In the genomic region with DNA sequence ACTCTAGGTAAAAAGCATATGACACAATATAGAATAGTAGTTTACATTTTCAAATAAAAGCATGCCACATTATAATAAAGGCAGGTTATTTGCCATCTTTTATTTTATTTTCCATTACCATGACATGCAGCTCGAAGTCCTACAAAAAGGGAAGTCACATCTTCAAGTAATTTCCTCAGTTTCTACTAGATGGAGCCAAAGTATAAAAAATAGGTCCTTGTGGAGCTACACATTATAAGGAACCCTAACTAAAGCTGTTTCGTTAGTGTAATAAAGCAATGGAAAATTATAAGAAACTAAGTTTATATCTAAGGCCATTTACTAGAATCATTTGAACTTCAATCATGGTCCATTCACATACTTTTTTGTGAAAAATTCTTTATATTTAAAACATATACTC, we compare ENCODE assay signal across 8 cellular contexts.
DNase-seq lines count a peak whose midpoint lies in the region; ATAC-seq and TF ChIP-seq lines count a peak whose summit lies in the region.

No MANE protein-coding gene starts in this region.

- H3K9me3 ChIP-seq in BE2C (no peaks in the 10 kb centered on the region), gastroesophageal sphincter (no peaks in the 10 kb centered on the region), prostate gland (no peaks in the 10 kb centered on the region)

- H3K36me3 Mint-ChIP-seq in activated naive CD8-positive, alpha-beta T cell treated with anti-CD3 and anti-CD28 coated beads for 36 hours, result no peaks in the 10 kb centered on the region

- WGBS in gastroesophageal sphincter (ENCODE audit: low coverage in 1 of 2), 2 donors, result 4 to 17% methylated on average over 2 of the region's 2 CpGs
- WGBS in prostate gland, result 28% methylated on average over 2 of the region's 2 CpGs

- peak; percentile 27; the same call in 1 of the 2 replicates for TF ChIP-seq CTCF in BE2C (IDR thresholded peaks at IDR 0.05; ENCODE audit: low read depth, low read length)
- TF ChIP-seq CTCF in LNCAP (IDR thresholded peaks at IDR 0.05), result peak; percentile 33; the same call in 1 of the 2 replicates
- TF ChIP-seq CTCF in foreskin keratinocyte (conservative IDR thresholded peaks at IDR 0.05), result peak; percentile 60
- no peak for TF ChIP-seq CTCF in gastroesophageal sphincter (IDR thresholded peaks at IDR 0.05)
- no peak for TF ChIP-seq CTCF in prostate gland (IDR thresholded peaks at IDR 0.05)

- no peaks in the 10 kb centered on the region for H3K4me1 Mint-ChIP-seq in activated naive CD8-positive, alpha-beta T cell treated with anti-CD3 and anti-CD28 coated beads for 36 hours

- ATAC-seq in foreskin keratinocyte, result no peak
- ATAC-seq in gastroesophageal sphincter, result no peak

- H3K27me3 ChIP-seq in BE2C, result no peaks in the 10 kb centered on the region
- H3K27me3 ChIP-seq in foreskin keratinocyte, result no peaks in the 10 kb centered on the region
- no peaks in the 10 kb centered on the region for H3K27me3 ChIP-seq in gastroesophageal sphincter
- no peaks in the 10 kb centered on the region for H3K27me3 ChIP-seq in prostate gland (replicated peaks; ENCODE audit: insufficient read depth)

- no peak for DNase-seq in BE2C
- DNase-seq in RKO (ENCODE audit: low spot score), result peak; percentile 67
- DNase-seq in foreskin keratinocyte, result peak in 1 of 2 donors; percentile 17
- no peak for DNase-seq in activated naive CD8-positive, alpha-beta T cell treated with anti-CD3 and anti-CD28 coated beads for 36 hours
- DNase-seq in stimulated activated CD4-positive, alpha-beta T cell treated with anti-CD3 and anti-CD28 coated beads, Interleukin-2, amount 100 ng/mL, for 48 hours, result no peak
- no peak for DNase-seq in prostate gland (ENCODE audit: low spot score)

- no peak overlapping the region for H3K4me3 Mint-ChIP-seq in activated naive CD8-positive, alpha-beta T cell treated with anti-CD3 and anti-CD28 coated beads for 36 hours

- intact Hi-C loops in prostate gland (cut with DNase I), result loop anchor here (5.0 kb wide), 1 partner anchor 1819 kb away; no protein-coding TSS in a partner anchor

- H3K27ac Mint-ChIP-seq in activated naive CD8-positive, alpha-beta T cell treated with anti-CD3 and anti-CD28 coated beads for 36 hours, result no peak overlapping the region

- H3K27me3 Mint-ChIP-seq in activated naive CD8-positive, alpha-beta T cell treated with anti-CD3 and anti-CD28 coated beads for 36 hours, result no peaks in the 10 kb centered on the region

- no peaks in the 10 kb centered on the region for H3K9me3 Mint-ChIP-seq in activated naive CD8-positive, alpha-beta T cell treated with anti-CD3 and anti-CD28 coated beads for 36 hours

- TF ChIP-seq EP300 in gastroesophageal sphincter (IDR thresholded peaks at IDR 0.05), result no peak

- TF ChIP-seq POLR2A in gastroesophageal sphincter (IDR thresholded peaks at IDR 0.05) (no peak), prostate gland (IDR thresholded peaks at IDR 0.05) (no peak)

- H3K36me3 ChIP-seq in BE2C, result no peaks in the 10 kb centered on the region
- H3K36me3 ChIP-seq in gastroesophageal sphincter, result no peaks in the 10 kb centered on the region
- H3K36me3 ChIP-seq in prostate gland, result no peaks in the 10 kb centered on the region

- H3K27ac ChIP-seq in foreskin keratinocyte, result no peak overlapping the region
- H3K27ac ChIP-seq in gastroesophageal sphincter, result no peak overlapping the region
- no peak overlapping the region for H3K27ac ChIP-seq in prostate gland

- H3K4me1 ChIP-seq in BE2C (no peaks in the 10 kb centered on the region), foreskin keratinocyte (no peaks in the 10 kb centered on the region), gastroesophageal sphincter (no peaks in the 10 kb centered on the region), prostate gland (replicated peaks) (no peaks in the 10 kb centered on the region)

- H3K4me3 ChIP-seq in BE2C (ENCODE audit: low read depth, low read length), result no peak overlapping the region
- H3K4me3 ChIP-seq in gastroesophageal sphincter, result no peak overlapping the region
- no peak overlapping the region for H3K4me3 ChIP-seq in prostate gland

Comparison
In these comparisons a context has a peak if more than half of its experiments do, and no peak if none do; other contexts are left out.
1. CTCF ChIP-seq: peak in BE2C (single experiment), LNCAP (single experiment) and foreskin keratinocyte (single experiment); none in gastroesophageal sphincter (0 of 4) and prostate gland (0 of 4).